1 cellular context compared by ENCODE assay signal in genomic region chr14:99534863-99535262, GRCh38.
TF ChIP-seq lines count a peak whose summit lies in the region.

No MANE protein-coding gene starts in this region.

TF ChIP-seq in SK-N-SH, 30 proteins besides CTCF, POLR2A, EP300 and RAD21 (continued from another document):
- TF ChIP-seq USF1 (IDR thresholded peaks at IDR 0.05; ENCODE audit: borderline replicate concordance, low read depth) = no peak
